Comparison of ENCODE assay signal across 8 cellular contexts in genomic region chr10:125157473-125157865, GRCh38. TPM values are rescaled to one million over a fixed set of nuclear protein-coding genes. Genes with fewer than 3 reads are reported as not detected.
A peak's percentile ranks its signal among the peaks of the same experiment; 100 is the strongest.
DNase-seq lines count a peak whose midpoint lies in the region; ATAC-seq and TF ChIP-seq lines count a peak whose summit lies in the region.

No MANE protein-coding gene starts in this region.

- intact Hi-C loops in A673 (cut with micrococcal nuclease; ENCODE audit: unreplicated experiment), result loop anchor here (10.0 kb wide), 1 partner anchor 103 kb away; no protein-coding TSS in a partner anchor
- intact Hi-C loops in CD8-positive, alpha-beta T cell (cut with DNase I, micrococcal nuclease), result no loop called here

- no peaks in the 10 kb centered on the region for H3K36me3 Mint-ChIP-seq in CD8-positive, alpha-beta T cell

- BruUV-seq in A673 (replicated peaks; lab: Mats Ljungman, UMichigan), result no TSS peak

- CTCF ChIA-PET in A673 (lab: Charles Lee), result interaction anchor here (0.6 kb wide), 1 partner anchor 171 kb away, joined by 3 read pairs; no protein-coding TSS in a partner anchor
- CTCF ChIA-PET in CD8-positive, alpha-beta T cell (lab: Charles Lee), result interaction anchor here (0.6 kb wide), 1 partner anchor 227 kb away, joined by 4 read pairs; no protein-coding TSS in a partner anchor

- H3K27me3 ChIP-seq in A673 (replicated peaks; ENCODE audit: insufficient read depth, low read depth, low read length, poor library complexity), result no peaks in the 10 kb centered on the region
- no peaks in the 10 kb centered on the region for H3K27me3 ChIP-seq in muscle layer of duodenum (ENCODE audit: low read depth, low read length)
- peaks cover 25% of the 10 kb centered on the region for H3K27me3 ChIP-seq in CD8-positive, alpha-beta T cell (ENCODE audit: insufficient read depth, low read length)

- DNase-seq in A673 (ENCODE audit: low spot score) (no peak), HFF-Myc (ENCODE audit: extremely low read depth, low read depth) (no peak), SK-N-DZ (ENCODE audit: low spot score) (no peak), SIG-M5 treated with dmso at 0.1 percent for 504 hours (lab: John Stamatoyannopoulos, UW; ENCODE audit: unreplicated experiment) (no peak), AML-193 (lab: John Stamatoyannopoulos, UW) (no peak)
- no peak for DNase-seq in CD8-positive, alpha-beta T cell

- H3K36me3 ChIP-seq in A673 (ENCODE audit: insufficient read depth, low read length, poor library complexity, severe bottlenecking), result no peaks in the 10 kb centered on the region
- no peaks in the 10 kb centered on the region for H3K36me3 ChIP-seq in muscle layer of duodenum (ENCODE audit: control insufficient read depth in 1 of 2, insufficient read depth in 2 of 2, low read length in 2 of 2)
- H3K36me3 ChIP-seq in CD8-positive, alpha-beta T cell (ENCODE audit: insufficient read depth, low read length), result no peaks in the 10 kb centered on the region

- no peak overlapping the region for H3K27ac Mint-ChIP-seq in CD8-positive, alpha-beta T cell

- peaks cover 41% of the 10 kb centered on the region for H3K4me1 ChIP-seq in A673 (ENCODE audit: insufficient read depth, low read length, poor library complexity, severe bottlenecking)
- H3K4me1 ChIP-seq in muscle layer of duodenum (ENCODE audit: control insufficient read depth in 1 of 2, insufficient read depth in 2 of 2, low read length in 2 of 2), result peaks cover 41 to 57% of the 10 kb centered on the region in 2 donors
- H3K4me1 ChIP-seq in CD8-positive, alpha-beta T cell (ENCODE audit: insufficient read depth, low read length), result peaks cover 3% of the 10 kb centered on the region

- H3K27ac ChIP-seq in A673 (ENCODE audit: low read depth, low read length, poor library complexity, severe bottlenecking) (peak overlapping the region; percentile 91), cingulate gyrus (ENCODE audit: low read depth, low read length) (peak overlapping the region; percentile 69), muscle layer of duodenum (ENCODE audit: low read length) (peak overlapping the region; percentile 83)
- no peak overlapping the region for H3K27ac ChIP-seq in CD8-positive, alpha-beta T cell (ENCODE audit: low read depth, low read length)

- peak overlapping the region; percentile 91 for H3K4me3 ChIP-seq in A673 (ENCODE audit: low read depth, low read length, poor library complexity, severe bottlenecking)
- peak overlapping the region; percentile 73 for H3K4me3 ChIP-seq in HFF-Myc (replicated peaks; ENCODE audit: low read depth, low read length)
- H3K4me3 ChIP-seq in muscle layer of duodenum (ENCODE audit: low read depth in 1 of 2, low read length in 2 of 2), result peak overlapping the region; percentile 30 to 75
- H3K4me3 ChIP-seq in CD8-positive, alpha-beta T cell (ENCODE audit: low read depth, low read length), result no peak overlapping the region

- POLR2A ChIA-PET in A673 (lab: Charles Lee; ENCODE audit: low non-redundant PET), result no interaction called here
- POLR2A ChIA-PET in CD8-positive, alpha-beta T cell (lab: Charles Lee), result no interaction called here

- peaks cover 4% of the 10 kb centered on the region for H3K4me1 Mint-ChIP-seq in CD8-positive, alpha-beta T cell (ENCODE audit: low read depth)

- no peaks in the 10 kb centered on the region for H3K9me3 Mint-ChIP-seq in CD8-positive, alpha-beta T cell

- H3K4me3 Mint-ChIP-seq in CD8-positive, alpha-beta T cell, result no peak overlapping the region

- no peak for ATAC-seq in CD8-positive, alpha-beta T cell

- peaks cover 51% of the 10 kb centered on the region for H3K27me3 Mint-ChIP-seq in CD8-positive, alpha-beta T cell (ENCODE audit: low read depth)

- no peak for TF ChIP-seq CTCF in A673 (conservative IDR thresholded peaks at IDR 0.05; ENCODE audit: low read depth, low read length)
- TF ChIP-seq CTCF in HFF-Myc (IDR thresholded peaks at IDR 0.05; ENCODE audit: low read depth, low read length, missing control alignments), result no peak
- TF ChIP-seq CTCF in CD8-positive, alpha-beta T cell (IDR thresholded peaks at IDR 0.05), result no peak

- H3K9me3 ChIP-seq in A673 (ENCODE audit: low read depth, low read length, poor library complexity, severe bottlenecking), result no peaks in the 10 kb centered on the region
- H3K9me3 ChIP-seq in muscle layer of duodenum (ENCODE audit: control insufficient read depth in 1 of 2, low read length in 2 of 2), result no peaks in the 10 kb centered on the region
- no peaks in the 10 kb centered on the region for H3K9me3 ChIP-seq in CD8-positive, alpha-beta T cell (ENCODE audit: low read length)

RNA-seq across cellular contexts. Expression of gene CTBP2, which starts 2.9 kb away (rescaled TPM):
- total RNA-seq in A673 (2021), result 77.8 and 81.7 TPM in 2 replicates
- 88.4 and 92.9 TPM in 2 replicates for polyA plus RNA-seq in SK-N-DZ (2014; cell fraction: cytosol; rRNA removed)
- 89.9 and 109 TPM in 2 replicates for polyA plus RNA-seq in SK-N-DZ (2014; cell fraction: nucleus; rRNA removed)
- total RNA-seq in CD8-positive, alpha-beta T cell, result under 1 TPM; 0.38 to 0.78 TPM

Comparison
In these comparisons a context has a peak if more than half of its experiments do, and no peak if none do; other contexts are left out.
1. RNA of gene CTBP2, which starts 2.9 kb away (total RNA-seq): 77.8 to 81.7 TPM in A673; 0.38 to 0.78 TPM in CD8-positive, alpha-beta T cell; every median in the first group is over 10 times any median in the second.